ENCODE assay signal across 30 cellular contexts in the genomic region with DNA sequence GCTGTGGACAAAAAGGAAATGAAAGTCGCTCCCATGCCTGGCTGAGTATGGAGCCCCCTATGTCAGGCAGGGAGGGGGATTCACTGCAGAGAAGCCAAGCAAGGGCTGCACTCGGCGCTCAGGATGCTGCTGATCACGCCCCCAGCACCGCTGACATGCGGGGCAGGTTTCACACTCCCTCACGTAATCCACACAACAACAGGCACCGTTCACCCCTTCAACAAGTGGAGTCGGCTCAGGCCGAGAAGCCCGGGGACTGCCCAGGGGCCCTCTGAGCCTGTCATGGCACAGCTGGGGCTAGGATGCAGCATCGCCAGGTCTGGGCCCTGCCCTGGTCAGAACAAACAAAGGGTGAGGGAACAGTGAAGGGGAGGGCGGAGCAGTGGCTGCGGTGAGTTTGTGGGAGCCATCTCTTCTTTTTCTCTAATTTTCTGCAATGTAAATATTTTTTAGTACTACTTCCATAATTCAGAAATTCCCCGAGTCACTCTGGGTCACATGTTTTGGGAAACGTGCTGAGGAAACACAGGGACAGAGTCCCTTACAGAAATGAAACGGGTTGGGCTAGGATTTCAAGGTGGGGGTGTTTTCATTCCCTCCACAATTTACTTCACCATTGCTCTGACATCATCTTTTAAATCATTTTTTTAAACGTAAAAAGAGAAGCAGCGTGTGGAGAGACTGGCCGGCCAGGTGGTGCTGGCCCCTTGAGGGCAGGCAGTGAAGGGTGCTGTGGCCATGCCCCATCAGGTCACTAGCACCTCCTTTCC. TPM values are rescaled to one million over a fixed set of nuclear protein-coding genes. Genes with fewer than 3 reads are reported as not detected.
DNase-seq lines count a peak whose midpoint lies in the region; ATAC-seq and TF ChIP-seq lines count a peak whose summit lies in the region.
"Had no signal": no experiment of that assay in that cellular context is flagged by ENCODE, and none has a peak within 500 bp of the region (broad histone marks: within the 10 kb centered on the region; RNA-seq: fewer than 3 reads in every experiment).

No MANE protein-coding gene starts in this region.

- H3K36me3 ChIP-seq in gastrocnemius medialis = peaks cover 0 to 67% of the 10 kb centered on the region in 2 donors

- TF ChIP-seq CTCF in HL-60 (IDR thresholded peaks at IDR 0.05; ENCODE audit: insufficient read depth, low read length) (no peak), gastrocnemius medialis (IDR thresholded peaks at IDR 0.05 in 4 of 5, conservative IDR thresholded peaks at IDR 0.05 in 1 of 5) (no peak)

- H3K4me3 ChIP-seq in HL-60 (replicated peaks; ENCODE audit: insufficient read depth, low read length) = no peak overlapping the region
- no peak overlapping the region for H3K4me3 ChIP-seq in gastrocnemius medialis
- H3K4me3 ChIP-seq: lower lobe of right lung, mucosa of descending colon, skin epidermis, testis, vagina had no signal

- H3K4me3 Mint-ChIP-seq in activated naive CD4-positive, alpha-beta T cell treated with anti-CD3 and anti-CD28 coated beads, Interleukin-2, amount 50 U/mL, for 24 hours = no peak overlapping the region
- no peak overlapping the region for H3K4me3 Mint-ChIP-seq in activated naive CD4-positive, alpha-beta T cell treated with anti-CD3 and anti-CD28 coated beads for 36 hours
- H3K4me3 Mint-ChIP-seq in effector memory CD8-positive, alpha-beta T cell = no peak overlapping the region
- H3K4me3 Mint-ChIP-seq: activated CD8-positive, alpha-beta T cell treated with anti-CD3 and anti-CD28 coated beads for 36 hours had no signal

- peaks cover 14% of the 10 kb centered on the region for H3K4me1 Mint-ChIP-seq in activated naive CD4-positive, alpha-beta T cell treated with anti-CD3 and anti-CD28 coated beads, Interleukin-2, amount 50 U/mL, for 24 hours
- peaks cover 12% of the 10 kb centered on the region for H3K4me1 Mint-ChIP-seq in activated naive CD4-positive, alpha-beta T cell treated with anti-CD3 and anti-CD28 coated beads for 36 hours (ENCODE audit: low read depth)
- H3K4me1 Mint-ChIP-seq in effector memory CD8-positive, alpha-beta T cell (ENCODE audit: low read depth in 2 of 2) = peaks cover 18 to 22% of the 10 kb centered on the region in 2 donors

- H3K27ac Mint-ChIP-seq in activated naive CD4-positive, alpha-beta T cell treated with anti-CD3 and anti-CD28 coated beads, Interleukin-2, amount 50 U/mL, for 24 hours = peak overlapping the region; percentile 68
- H3K27ac Mint-ChIP-seq in activated naive CD4-positive, alpha-beta T cell treated with anti-CD3 and anti-CD28 coated beads for 36 hours = no peak overlapping the region
- peak overlapping the region; percentile 31 to 73 for H3K27ac Mint-ChIP-seq in effector memory CD8-positive, alpha-beta T cell
- H3K27ac Mint-ChIP-seq: activated CD8-positive, alpha-beta T cell treated with anti-CD3 and anti-CD28 coated beads for 36 hours had no signal

- CTCF ChIA-PET in activated naive CD4-positive, alpha-beta T cell treated with anti-CD3 and anti-CD28 coated beads for 36 hours (lab: Charles Lee) = interaction anchor here (1.5 kb wide), 1 partner anchor 144 kb away, joined by 6 read pairs; no protein-coding TSS in a partner anchor

- H3K27me3 Mint-ChIP-seq in activated naive CD4-positive, alpha-beta T cell treated with anti-CD3 and anti-CD28 coated beads, Interleukin-2, amount 50 U/mL, for 24 hours = no peaks in the 10 kb centered on the region
- no peaks in the 10 kb centered on the region for H3K27me3 Mint-ChIP-seq in activated naive CD4-positive, alpha-beta T cell treated with anti-CD3 and anti-CD28 coated beads for 36 hours (ENCODE audit: low read depth)
- no peaks in the 10 kb centered on the region for H3K27me3 Mint-ChIP-seq in effector memory CD8-positive, alpha-beta T cell
- H3K27me3 Mint-ChIP-seq: activated CD8-positive, alpha-beta T cell treated with anti-CD3 and anti-CD28 coated beads for 36 hours had no signal

- peaks cover 0 to 8% of the 10 kb centered on the region in 2 donors for H3K4me1 ChIP-seq in gastrocnemius medialis
- H3K4me1 ChIP-seq: BE2C, testis, vagina had no signal

- H3K9me3 ChIP-seq in gastrocnemius medialis = no peaks in the 10 kb centered on the region
- H3K9me3 ChIP-seq: BE2C, lower lobe of right lung, mucosa of descending colon, testis, vagina had no signal

- DNase-seq in activated naive CD4-positive, alpha-beta T cell treated with anti-CD3 and anti-CD28 coated beads for 36 hours = no peak
- DNase-seq in HL-60 (ENCODE audit: low read depth in 1 of 2, low spot score in 1 of 2) (no peak), gastrocnemius medialis (no peak), HuH-7 (ENCODE audit: low spot score) (no peak)
- DNase-seq in effector memory CD8-positive, alpha-beta T cell = no peak
- no peak for DNase-seq in stimulated activated CD4-positive, alpha-beta T cell treated with anti-CD3 and anti-CD28 coated beads, Interleukin-12 subunit alpha, Interleukin-12 subunit beta, amount 100 ng/mL, for 4 hours
- DNase-seq: activated CD4-positive, CD25-positive, alpha-beta regulatory T cell; activated CD8-positive, alpha-beta T cell treated with anti-CD3 and anti-CD28 coated beads for 36 hours; activated gamma-delta T cell treated with Interleukin-2 at 50 U/mL for 16 hours; anterior cingulate cortex; BE2C; cortex of kidney; kidney; lower lobe of right lung; mucosa of descending colon; NCI-H187 treated with DMSO at 0.1 percent for 48 hours; NCI-H2227 treated with DMSO at 0.1 percent for 48 hours; NCI-H748 treated with DMSO at 0.1 percent for 48 hours; stimulated activated CD4-positive, alpha-beta T cell treated with anti-CD3 and anti-CD28 coated beads, Interleukin-2, amount 100 ng/mL, for 24 hours; T-helper 9 cell; testis had no signal

- no peak for TF ChIP-seq POLR2A in gastrocnemius medialis (IDR thresholded peaks at IDR 0.05)

- peak overlapping the region; percentile 35 for H3K27ac ChIP-seq in HL-60 (replicated peaks)
- peak overlapping the region; percentile 1 to 73 (median 60) for H3K27ac ChIP-seq in gastrocnemius medialis
- H3K27ac ChIP-seq: lower lobe of right lung, testis, vagina had no signal

- ATAC-seq in effector memory CD8-positive, alpha-beta T cell (replicated peaks) = no peak
- ATAC-seq in gastrocnemius medialis = no peak
- no peak for ATAC-seq in HG03442 (IDR thresholded peaks at IDR 0.05; ENCODE audit: unreplicated experiment)
- ATAC-seq: activated CD8-positive, alpha-beta T cell treated with anti-CD3 and anti-CD28 coated beads for 36 hours; lower lobe of right lung; mucosa of descending colon had no signal

- no peaks in the 10 kb centered on the region for H3K9me3 Mint-ChIP-seq in activated naive CD4-positive, alpha-beta T cell treated with anti-CD3 and anti-CD28 coated beads, Interleukin-2, amount 50 U/mL, for 24 hours
- H3K9me3 Mint-ChIP-seq in activated naive CD4-positive, alpha-beta T cell treated with anti-CD3 and anti-CD28 coated beads for 36 hours = no peaks in the 10 kb centered on the region
- no peaks in the 10 kb centered on the region for H3K9me3 Mint-ChIP-seq in effector memory CD8-positive, alpha-beta T cell
- H3K9me3 Mint-ChIP-seq: activated CD8-positive, alpha-beta T cell treated with anti-CD3 and anti-CD28 coated beads for 36 hours had no signal

- H3K27me3 ChIP-seq in HL-60 (ENCODE audit: insufficient read depth, poor library complexity, severe bottlenecking) (no peaks in the 10 kb centered on the region), gastrocnemius medialis (no peaks in the 10 kb centered on the region)
- H3K27me3 ChIP-seq: BE2C, testis, vagina had no signal

- in situ Hi-C loops in gastrocnemius medialis (cut with MboI; ENCODE audit: low sequenced_read_pairs in 4 of 4) = loop anchor here (5.0 to 25.0 kb wide), 2 partner anchors 147 to 667 kb away; a partner anchor contains a TSS

- intact Hi-C loops in activated naive CD4-positive, alpha-beta T cell treated with anti-CD3 and anti-CD28 coated beads for 36 hours (cut with micrococcal nuclease) = loop anchor here (10.0 kb wide), 1 partner anchor 240 kb away; no protein-coding TSS in a partner anchor
- intact Hi-C loops in gastrocnemius medialis (cut with DNase I; ENCODE audit: low total_unique reads) = loop anchor here (10.0 kb wide), 1 partner anchor 650 kb away; no protein-coding TSS in a partner anchor

- H3K36me3 Mint-ChIP-seq in activated naive CD4-positive, alpha-beta T cell treated with anti-CD3 and anti-CD28 coated beads, Interleukin-2, amount 50 U/mL, for 24 hours = no peaks in the 10 kb centered on the region
- H3K36me3 Mint-ChIP-seq in activated naive CD4-positive, alpha-beta T cell treated with anti-CD3 and anti-CD28 coated beads for 36 hours (ENCODE audit: low read depth) = peaks cover 4% of the 10 kb centered on the region
- H3K36me3 Mint-ChIP-seq in effector memory CD8-positive, alpha-beta T cell (ENCODE audit: insufficient read depth) = peaks cover 78% of the 10 kb centered on the region

RNA-seq across cellular contexts. Expression of a gene that starts 49.8 kb away (rescaled TPM):
- not detected for total RNA-seq in activated naive CD4-positive, alpha-beta T cell treated with anti-CD3 and anti-CD28 coated beads for 36 hours
- total RNA-seq in gastrocnemius medialis = not detected
- total RNA-seq: A673; activated CD8-positive, alpha-beta T cell treated with anti-CD3 and anti-CD28 coated beads for 36 hours; Daoy; H4; LHCN-M2; pulmonary artery endothelial cell; vagina had no signal
